ENCODE assay signal across 9 cellular contexts in the genomic region with DNA sequence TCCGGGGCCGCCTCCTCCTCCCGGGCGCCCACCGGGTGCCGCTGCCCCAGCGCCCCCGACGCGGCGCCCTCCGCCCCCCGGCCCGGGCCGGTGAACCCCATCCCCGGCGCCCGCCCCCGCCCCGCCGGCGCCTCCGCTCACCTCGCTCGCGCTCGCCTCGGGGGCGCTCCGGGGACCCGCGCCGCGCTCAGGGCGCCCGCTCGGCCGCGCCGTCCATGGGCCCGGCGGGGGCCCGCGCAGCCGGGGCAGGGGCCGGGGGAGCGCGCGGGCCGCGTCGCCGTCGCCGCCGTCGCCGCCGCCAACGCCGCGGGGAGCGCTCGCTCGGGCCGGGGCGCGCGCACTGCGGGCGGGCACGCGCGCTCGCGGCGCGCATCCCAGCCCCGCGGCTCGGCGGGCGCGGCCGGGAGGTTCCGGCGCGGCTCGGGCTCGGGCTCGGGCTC.
DNase-seq lines count a peak whose midpoint lies in the region; ATAC-seq and TF ChIP-seq lines count a peak whose summit lies in the region.
"Had no signal": no experiment of that assay in that cellular context is flagged by ENCODE, and none has a peak within 500 bp of the region (broad histone marks: within the 10 kb centered on the region; RNA-seq: fewer than 3 reads in every experiment).

No MANE protein-coding gene starts in this region.

- DNase-seq in SK-N-MC (ENCODE audit: low read depth, low spot score) (no peak), SIG-M5 treated with dmso at 0.1 percent for 504 hours (lab: John Stamatoyannopoulos, UW; ENCODE audit: unreplicated experiment) (no peak), nephron progenitor cell (no peak), germinal center (ENCODE audit: low spot score) (no peak)
- DNase-seq in stimulated activated effector memory CD8-positive, alpha-beta T cell treated with anti-CD3 and anti-CD28 coated beads, Interleukin-12 subunit alpha, Interleukin-12 subunit beta, amount 100 ng/mL, for 72 hours (ENCODE audit: low spot score in 2 of 2) = no peak
- DNase-seq: NCI-H524 treated with DMSO at 0.1 percent for 48 hours had no signal

- no peak overlapping the region for H3K4me3 Mint-ChIP-seq in stimulated activated effector memory CD8-positive, alpha-beta T cell treated with anti-CD3 and anti-CD28 coated beads, Interleukin-12 subunit alpha, Interleukin-12 subunit beta, amount 100 ng/mL, for 72 hours
- no peak overlapping the region for H3K4me3 Mint-ChIP-seq in nephron progenitor cell

- no peak overlapping the region for H3K27ac Mint-ChIP-seq in stimulated activated effector memory CD8-positive, alpha-beta T cell treated with anti-CD3 and anti-CD28 coated beads, Interleukin-12 subunit alpha, Interleukin-12 subunit beta, amount 100 ng/mL, for 72 hours
- H3K27ac Mint-ChIP-seq in nephron progenitor cell = no peak overlapping the region

- H3K9me3 ChIP-seq in SK-N-MC (ENCODE audit: low read depth, low read length) = no peaks in the 10 kb centered on the region
- no peaks in the 10 kb centered on the region for H3K9me3 ChIP-seq in iPS-15b (ENCODE audit: control insufficient read depth, insufficient read depth, low read length)

- TF ChIP-seq CTCF in nephron progenitor cell (IDR thresholded peaks at IDR 0.05) = no peak

- H3K4me1 Mint-ChIP-seq in stimulated activated effector memory CD8-positive, alpha-beta T cell treated with anti-CD3 and anti-CD28 coated beads, Interleukin-12 subunit alpha, Interleukin-12 subunit beta, amount 100 ng/mL, for 72 hours = peaks cover 26% of the 10 kb centered on the region
- no peaks in the 10 kb centered on the region for H3K4me1 Mint-ChIP-seq in nephron progenitor cell

- H3K4me1 ChIP-seq in iPS-15b (ENCODE audit: control insufficient read depth, insufficient read depth, low read length) = peaks cover 12% of the 10 kb centered on the region

- peak overlapping the region; percentile 73 for H3K9ac ChIP-seq in SK-N-MC (ENCODE audit: insufficient read length)
- H3K9ac ChIP-seq in iPS-15b (ENCODE audit: low read depth, low read length) = no peak overlapping the region

- peak overlapping the region; percentile 76 for H3K4me3 ChIP-seq in SK-N-MC
- H3K4me3 ChIP-seq in iPS-15b (ENCODE audit: low read depth, low read length) = peak overlapping the region; percentile 55

- ATAC-seq in GM21723 (IDR thresholded peaks at IDR 0.05; ENCODE audit: unreplicated experiment) (peak; percentile 1), HG02885 (IDR thresholded peaks at IDR 0.05; ENCODE audit: poor library complexity, unreplicated experiment) (no peak)
- ATAC-seq in stimulated activated effector memory CD8-positive, alpha-beta T cell treated with anti-CD3 and anti-CD28 coated beads, Interleukin-12 subunit alpha, Interleukin-12 subunit beta, amount 100 ng/mL, for 72 hours = peak; percentile 11

- peaks cover 21% of the 10 kb centered on the region for H3K27me3 ChIP-seq in iPS-15b (ENCODE audit: control insufficient read depth, insufficient read depth, low read length)

- no peaks in the 10 kb centered on the region for H3K9me3 Mint-ChIP-seq in stimulated activated effector memory CD8-positive, alpha-beta T cell treated with anti-CD3 and anti-CD28 coated beads, Interleukin-12 subunit alpha, Interleukin-12 subunit beta, amount 100 ng/mL, for 72 hours
- no peaks in the 10 kb centered on the region for H3K9me3 Mint-ChIP-seq in nephron progenitor cell

- H3K36me3 ChIP-seq in SK-N-MC (ENCODE audit: insufficient read depth, low read length) = no peaks in the 10 kb centered on the region
- no peaks in the 10 kb centered on the region for H3K36me3 ChIP-seq in iPS-15b (ENCODE audit: control insufficient read depth, insufficient read depth, low read length)

- peaks cover 5% of the 10 kb centered on the region for H3K36me3 Mint-ChIP-seq in stimulated activated effector memory CD8-positive, alpha-beta T cell treated with anti-CD3 and anti-CD28 coated beads, Interleukin-12 subunit alpha, Interleukin-12 subunit beta, amount 100 ng/mL, for 72 hours
- no peaks in the 10 kb centered on the region for H3K36me3 Mint-ChIP-seq in nephron progenitor cell (ENCODE audit: low read depth)

- H3K27me3 Mint-ChIP-seq in nephron progenitor cell (ENCODE audit: low read depth, poor library complexity) = peaks cover 64% of the 10 kb centered on the region

- no peak overlapping the region for H3K27ac ChIP-seq in SK-N-MC
